19 cellular contexts compared by ENCODE assay signal in the genomic region with DNA sequence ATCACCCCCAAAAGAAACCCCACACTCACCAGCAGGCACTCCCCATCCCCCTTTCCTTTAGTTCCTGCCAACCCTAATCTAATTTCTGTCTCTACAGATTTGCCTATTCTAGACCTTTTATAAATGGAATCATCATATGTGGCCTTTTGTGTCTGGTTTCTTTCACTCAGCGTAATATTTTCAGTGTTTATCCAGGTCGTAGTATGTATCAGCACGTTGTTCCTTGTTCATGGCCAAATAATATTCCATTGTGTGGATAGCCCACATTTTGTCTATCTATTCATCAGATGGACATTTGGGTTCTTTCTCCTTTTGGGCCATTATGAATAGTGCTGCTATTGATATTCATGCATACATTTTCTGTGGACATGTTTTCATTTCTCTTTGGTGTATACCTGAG.
"Had no signal": no experiment of that assay in that cellular context is flagged by ENCODE, and none has a peak within 500 bp of the region (broad histone marks: within the 10 kb centered on the region; RNA-seq: fewer than 3 reads in every experiment).

No MANE protein-coding gene starts in this region.

- H3K27ac ChIP-seq: colonic mucosa, esophagus squamous epithelium, lower lobe of right lung, psoas muscle, sigmoid colon, thoracic aorta, tibial nerve, upper lobe of left lung had no signal

- DNase-seq: colonic mucosa; dermis blood vessel endothelial cell; effector memory CD4-positive, alpha-beta T cell; esophagus squamous epithelium; foreskin melanocyte; immature natural killer cell; left ventricle myocardium superior; lower lobe of right lung; naive thymus-derived CD8-positive, alpha-beta T cell; psoas muscle; right cardiac atrium; stimulated activated CD4-positive, alpha-beta T cell treated with anti-CD3 and anti-CD28 coated beads, Interleukin-4, amount 100 ng/mL, for 4 hours; stimulated activated naive CD8-positive, alpha-beta T cell treated with anti-CD3 and anti-CD28 coated beads, Interleukin-15, Interleukin-2, amounts not matched to agents 100 U/mL and 50 U/mL, for 24 hours had no signal

- H3K27me3 ChIP-seq: colonic mucosa, esophagus squamous epithelium, sigmoid colon, tibial nerve, upper lobe of left lung had no signal

- H3K4me3 Mint-ChIP-seq: naive thymus-derived CD8-positive, alpha-beta T cell; neural crest cell; stimulated activated memory B cell treated with anti-CD40 and anti-IgM and Interleukin-4, amounts not matched to agents 10 μg/mL and 1 μg/mL and 100 μg/mL, for 72 hours had no signal

- H3K9me3 Mint-ChIP-seq: immature natural killer cell; naive thymus-derived CD8-positive, alpha-beta T cell; neural crest cell; stimulated activated memory B cell treated with anti-CD40 and anti-IgM and Interleukin-4, amounts not matched to agents 10 μg/mL and 1 μg/mL and 100 μg/mL, for 72 hours had no signal

- H3K27me3 Mint-ChIP-seq: stimulated activated memory B cell treated with anti-CD40 and anti-IgM and Interleukin-4, amounts not matched to agents 10 μg/mL and 1 μg/mL and 100 μg/mL, for 72 hours had no signal

- H3K9me3 ChIP-seq: colonic mucosa, esophagus squamous epithelium, lower lobe of right lung, psoas muscle, sigmoid colon, thoracic aorta, tibial nerve, upper lobe of left lung had no signal

- H3K36me3 ChIP-seq: colonic mucosa, thoracic aorta had no signal

- H3K27ac Mint-ChIP-seq: stimulated activated memory B cell treated with anti-CD40 and anti-IgM and Interleukin-4, amounts not matched to agents 10 μg/mL and 1 μg/mL and 100 μg/mL, for 72 hours had no signal

- H3K4me1 Mint-ChIP-seq: immature natural killer cell; neural crest cell; stimulated activated memory B cell treated with anti-CD40 and anti-IgM and Interleukin-4, amounts not matched to agents 10 μg/mL and 1 μg/mL and 100 μg/mL, for 72 hours had no signal

- H3K4me1 ChIP-seq: colonic mucosa, esophagus squamous epithelium, lower lobe of right lung, psoas muscle, sigmoid colon, tibial nerve, upper lobe of left lung had no signal

- H3K4me3 ChIP-seq: colonic mucosa, esophagus squamous epithelium, lower lobe of right lung, psoas muscle, sigmoid colon, thoracic aorta, tibial nerve, upper lobe of left lung had no signal

- ATAC-seq: naive thymus-derived CD8-positive, alpha-beta T cell; psoas muscle; right cardiac atrium; stimulated activated memory B cell treated with anti-CD40 and anti-IgM and Interleukin-4, amounts not matched to agents 10 μg/mL and 1 μg/mL and 100 μg/mL, for 72 hours; stimulated activated naive CD8-positive, alpha-beta T cell treated with anti-CD3 and anti-CD28 coated beads, Interleukin-15, Interleukin-2, amounts not matched to agents 100 U/mL and 50 U/mL, for 24 hours had no signal
